29 cellular contexts compared by ENCODE assay signal in the genomic region with DNA sequence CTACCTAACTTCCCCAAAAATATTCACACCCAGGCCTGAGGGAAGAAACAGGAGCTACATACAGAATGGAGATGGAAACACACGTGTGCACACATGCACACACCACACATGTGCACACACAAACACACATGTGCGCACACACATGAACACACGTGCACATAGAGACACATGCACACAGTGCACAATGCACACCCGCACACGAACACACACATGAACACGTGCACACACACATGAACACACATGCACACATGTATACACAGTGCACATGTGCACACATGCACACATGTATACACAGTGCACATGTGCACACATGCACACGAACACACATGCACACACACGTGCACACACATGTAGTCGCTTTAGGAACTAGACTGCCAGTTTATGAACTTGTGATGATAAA. TPM values are rescaled to one million over a fixed set of nuclear protein-coding genes. Genes with fewer than 3 reads are reported as not detected.
"Had no signal": no experiment of that assay in that cellular context is flagged by ENCODE, and none has a peak within 500 bp of the region (broad histone marks: within the 10 kb centered on the region; RNA-seq: fewer than 3 reads in every experiment).

No MANE protein-coding gene starts in this region.

- ATAC-seq: left ventricle myocardium superior had no signal

- H3K4me2 ChIP-seq: smooth muscle cell had no signal

- H3K27me3 ChIP-seq: gastrocnemius medialis, pancreas, suprapubic skin had no signal

- DNase-seq: activated CD4-positive, alpha-beta memory T cell treated with anti-CD3 and anti-CD28 coated beads for 36 hours; activated CD4-positive, alpha-beta T cell treated with anti-CD3 and anti-CD28 coated beads for 4 hours; activated CD8-positive, alpha-beta memory T cell treated with anti-CD3 and anti-CD28 coated beads, Interleukin-2, amount 50 U/mL, for 4 hours; activated effector memory CD4-positive, alpha-beta T cell treated with anti-CD3 and anti-CD28 coated beads, Interleukin-2, amount 50 U/mL, for 16 hours; activated naive CD4-positive, alpha-beta T cell treated with anti-CD3 and anti-CD28 coated beads for 36 hours; activated T-cell treated with anti-CD3 and anti-CD28 coated beads, Interleukin-2, amount 50 U/mL, for 1 hour; effector CD8-positive, alpha-beta T cell; glutamatergic neuron; left ventricle myocardium superior; stimulated activated CD4-positive, alpha-beta T cell treated with anti-CD3 and anti-CD28 coated beads, Interleukin-2, amount 100 ng/mL, for 24 hours; stimulated activated naive CD4-positive, alpha-beta T cell; SW 1271; T-helper 9 cell had no signal

- H3K9me3 ChIP-seq: gastrocnemius medialis, pancreas, psoas muscle, suprapubic skin, tibial nerve had no signal

- FAIRE-seq: colon, endometrium, islet of Langerhans, pancreas, TTC549 had no signal

- H3K36me3 ChIP-seq: gastrocnemius medialis, pancreas, suprapubic skin, tibial nerve had no signal

- H3K4me3 ChIP-seq: pancreas, psoas muscle, smooth muscle cell, suprapubic skin had no signal

- H3K27ac ChIP-seq: VCaP had no signal

RNA-seq across cellular contexts. Expression of a gene that starts 18.8 kb away (rescaled TPM):
- total RNA-seq: activated CD4-positive, alpha-beta memory T cell treated with anti-CD3 and anti-CD28 coated beads for 36 hours; activated CD8-positive, alpha-beta memory T cell treated with anti-CD3 and anti-CD28 coated beads for 36 hours; activated naive CD4-positive, alpha-beta T cell treated with anti-CD3 and anti-CD28 coated beads for 36 hours; dermis microvascular lymphatic vessel endothelial cell; epithelial cell of proximal tubule; gastrocnemius medialis; left ventricle myocardium superior; lung microvascular endothelial cell; pancreas; smooth muscle cell; suprapubic skin; tibial nerve; ureter had no signal
- polyA plus RNA-seq: psoas muscle, smooth muscle cell had no signal
